8 cellular contexts compared by ENCODE assay signal in genomic region chr9:2157277-2158105, GRCh38.
DNase-seq lines count a peak whose midpoint lies in the region; ATAC-seq lines count a peak whose summit lies in the region.

No MANE protein-coding gene starts in this region.

- H3K4me3 ChIP-seq in effector memory CD4-positive, alpha-beta T cell (ENCODE audit: insufficient read depth, low read depth, low read length, poor library complexity, severe bottlenecking) = peak overlapping the region; percentile 45

- peaks cover 4% of the 10 kb centered on the region for H3K36me3 ChIP-seq in effector memory CD4-positive, alpha-beta T cell (ENCODE audit: control insufficient read depth, insufficient read depth, low read length)

- ATAC-seq in GM21786 (IDR thresholded peaks at IDR 0.05; ENCODE audit: unreplicated experiment) = peak; percentile 31

- DNase-seq in EH (ENCODE audit: low read depth) = peak; percentile 72
- DNase-seq in M059J (ENCODE audit: low read depth) = peak; percentile 70
- peak; percentile 3 to 14 for DNase-seq in activated CD4-positive, alpha-beta T cell treated with anti-CD3 and anti-CD28 coated beads for 4 hours
- peak in 1 of 3 donors; percentile 5 for DNase-seq in effector memory CD4-positive, alpha-beta T cell
- peak; percentile 20 for DNase-seq in middle frontal gyrus (ENCODE audit: extremely low spot score, low spot score)
- DNase-seq in stimulated activated CD8-positive, alpha-beta memory T cell treated with anti-CD3 and anti-CD28 coated beads, Interleukin-4, amount 100 ng/mL, for 48 hours = peak; percentile 64
- no peak for DNase-seq in HuH-7.5 (ENCODE audit: low spot score)

- no peaks in the 10 kb centered on the region for H3K9me3 ChIP-seq in effector memory CD4-positive, alpha-beta T cell (ENCODE audit: control insufficient read depth, low read length)

- H3K27ac ChIP-seq in effector memory CD4-positive, alpha-beta T cell (ENCODE audit: insufficient read depth, low read length, poor library complexity, severe bottlenecking) = peak overlapping the region; percentile 37

- H3K27me3 ChIP-seq in effector memory CD4-positive, alpha-beta T cell (replicated peaks; ENCODE audit: control insufficient read depth, insufficient read depth, low read length, poor library complexity, severe bottlenecking) = no peaks in the 10 kb centered on the region

- peaks cover 24% of the 10 kb centered on the region for H3K4me1 ChIP-seq in effector memory CD4-positive, alpha-beta T cell (ENCODE audit: control insufficient read depth, insufficient read depth, low read length, poor library complexity, severe bottlenecking)
